ENCODE assay signal across 18 cellular contexts in the genomic region with DNA sequence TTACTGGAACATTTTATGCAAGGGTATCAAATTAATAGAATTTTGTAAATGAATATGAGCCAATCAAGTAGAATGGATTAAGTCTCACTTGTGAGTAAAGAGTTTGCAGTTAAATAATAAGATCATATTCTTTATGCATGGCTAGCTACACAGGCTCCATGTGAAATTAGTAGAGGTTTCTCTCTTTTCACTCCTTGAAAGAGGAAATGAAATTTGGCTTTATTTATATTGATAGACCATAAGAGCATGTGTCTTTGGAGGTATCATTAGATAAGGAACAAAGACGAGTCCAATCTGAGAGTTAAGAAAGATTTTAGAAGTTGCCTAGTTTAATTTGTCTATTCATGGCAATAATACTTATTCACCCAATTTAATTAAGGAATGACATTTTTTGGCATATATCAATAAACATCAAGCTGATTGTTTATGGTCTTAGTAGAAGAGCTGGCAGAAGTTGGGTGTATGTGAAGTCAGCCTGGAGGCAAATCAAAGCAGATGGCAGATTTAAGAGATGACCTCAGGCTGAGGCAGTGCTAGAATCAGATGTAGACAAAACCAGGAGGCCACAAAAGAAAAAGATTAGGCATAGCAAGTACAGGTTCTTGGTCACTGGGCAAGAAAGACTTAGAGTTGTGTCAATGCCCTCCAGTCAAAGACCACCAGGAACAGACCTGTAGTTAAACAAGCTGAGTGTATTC.
"Had no signal": no experiment of that assay in that cellular context is flagged by ENCODE, and none has a peak within 500 bp of the region (broad histone marks: within the 10 kb centered on the region; RNA-seq: fewer than 3 reads in every experiment).

No MANE protein-coding gene starts in this region.

- H3K36me3 ChIP-seq: ascending aorta, breast epithelium, gastroesophageal sphincter, neutrophil, thoracic aorta had no signal

- H3K9me3 ChIP-seq: ascending aorta, neutrophil, thoracic aorta had no signal

- DNase-seq: activated CD4-positive, alpha-beta T cell treated with anti-CD3 and anti-CD28 coated beads, Interleukin-2, amount 50 U/mL, for 1 hour; activated CD8-positive, alpha-beta memory T cell treated with anti-CD3 and anti-CD28 coated beads for 24 hours; activated naive CD4-positive, alpha-beta T cell; dermis blood vessel endothelial cell; effector memory CD8-positive, alpha-beta T cell; left ventricle myocardium superior; mesenchymal stem cell; naive thymus-derived CD8-positive, alpha-beta T cell; stimulated activated CD4-positive, alpha-beta T cell treated with anti-CD3 and anti-CD28 coated beads, Interleukin-12 subunit alpha, Interleukin-12 subunit beta, amount 100 ng/mL, for 4 hours; stimulated activated CD4-positive, alpha-beta T cell treated with anti-CD3 and anti-CD28 coated beads, Interleukin-2, amount 100 ng/mL, for 24 hours had no signal

- ATAC-seq: activated CD4-positive, CD25-positive, alpha-beta regulatory T cell treated with anti-CD3 and anti-CD28 coated beads, Interleukin-2, amount 50 U/mL, for 24 hours; effector memory CD8-positive, alpha-beta T cell; gastroesophageal sphincter; left ventricle myocardium superior; naive thymus-derived CD8-positive, alpha-beta T cell had no signal

- H3K27ac ChIP-seq: ascending aorta, breast epithelium, gastroesophageal sphincter, hepatocyte, neutrophil, parathyroid adenoma, thoracic aorta had no signal

- H3K4me1 ChIP-seq: ascending aorta, breast epithelium, gastroesophageal sphincter, parathyroid adenoma had no signal

- H3K27me3 ChIP-seq: ascending aorta, breast epithelium, gastroesophageal sphincter, hepatocyte, neutrophil had no signal

- H3K4me3 ChIP-seq: ascending aorta, breast epithelium, gastroesophageal sphincter, hepatocyte, thoracic aorta had no signal

- H3K27ac Mint-ChIP-seq: effector memory CD8-positive, alpha-beta T cell; naive thymus-derived CD8-positive, alpha-beta T cell had no signal

- H3K9me3 Mint-ChIP-seq: effector memory CD8-positive, alpha-beta T cell had no signal

- H3K4me3 Mint-ChIP-seq: effector memory CD8-positive, alpha-beta T cell; naive thymus-derived CD8-positive, alpha-beta T cell had no signal
